1 cellular context compared by ENCODE assay signal in genomic region chr10:75226656-75227055, GRCh38.
TF ChIP-seq lines count a peak whose summit lies in the region.

No MANE protein-coding gene starts in this region.

TF ChIP-seq in HEK293, 187 proteins besides CTCF, POLR2A, EP300 and RAD21 (continued from another document):
- no peak for TF ChIP-seq ZNF677 (tag by site-specific recombination; IDR thresholded peaks at IDR 0.05)
